1 cellular context compared by ENCODE assay signal in the genomic region with DNA sequence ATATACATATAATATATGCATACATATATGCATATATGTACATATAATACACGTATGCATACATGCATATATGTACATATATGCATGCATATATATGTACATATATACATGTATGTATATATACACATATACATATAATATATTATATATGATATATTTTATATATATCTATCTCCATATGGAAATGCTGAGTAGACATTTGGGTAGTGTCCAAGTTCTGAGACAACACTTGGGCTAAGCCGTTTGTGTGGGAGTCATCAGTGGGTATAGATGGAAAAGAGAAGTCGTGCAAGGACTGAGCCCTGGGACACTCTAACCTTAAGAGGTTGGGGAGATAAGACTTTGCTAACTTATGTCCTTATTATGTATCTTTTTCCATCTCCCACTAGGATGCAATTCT.
A peak's percentile ranks its signal among the peaks of the same experiment; 100 is the strongest.
TF ChIP-seq lines count a peak whose summit lies in the region.

No MANE protein-coding gene starts in this region.

TF ChIP-seq in K562, 482 proteins besides CTCF, POLR2A, EP300 and RAD21 (continued from another document):
- TF ChIP-seq, protein P1, sequence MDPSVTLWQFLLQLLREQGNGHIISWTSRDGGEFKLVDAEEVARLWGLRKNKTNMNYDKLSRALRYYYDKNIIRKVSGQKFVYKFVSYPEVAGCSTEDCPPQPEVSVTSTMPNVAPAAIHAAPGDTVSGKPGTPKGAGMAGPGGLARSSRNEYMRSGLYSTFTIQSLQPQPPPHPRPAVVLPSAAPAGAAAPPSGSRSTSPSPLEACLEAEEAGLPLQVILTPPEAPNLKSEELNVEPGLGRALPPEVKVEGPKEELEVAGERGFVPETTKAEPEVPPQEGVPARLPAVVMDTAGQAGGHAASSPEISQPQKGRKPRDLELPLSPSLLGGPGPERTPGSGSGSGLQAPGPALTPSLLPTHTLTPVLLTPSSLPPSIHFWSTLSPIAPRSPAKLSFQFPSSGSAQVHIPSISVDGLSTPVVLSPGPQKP (CRISPR knock-in tag; IDR thresholded peaks at IDR 0.05) = no peak
- TF ChIP-seq RFX7 (CRISPR knock-in tag; IDR thresholded peaks at IDR 0.05) (no peak), TCF7L2 (IDR thresholded peaks at IDR 0.05; ENCODE audit: low read depth, low read length) (no peak), ESRRB (CRISPR knock-in tag; IDR thresholded peaks at IDR 0.05; ENCODE audit: borderline replicate concordance) (no peak), MTA2 (IDR thresholded peaks at IDR 0.05; ENCODE audit: low read depth) (no peak), MAFG (tag; conservative IDR thresholded peaks at IDR 0.05) (0 out of 2 replicates have a peak, but pooled peaks have one; percentile 14)
- TF ChIP-seq, protein P2, sequence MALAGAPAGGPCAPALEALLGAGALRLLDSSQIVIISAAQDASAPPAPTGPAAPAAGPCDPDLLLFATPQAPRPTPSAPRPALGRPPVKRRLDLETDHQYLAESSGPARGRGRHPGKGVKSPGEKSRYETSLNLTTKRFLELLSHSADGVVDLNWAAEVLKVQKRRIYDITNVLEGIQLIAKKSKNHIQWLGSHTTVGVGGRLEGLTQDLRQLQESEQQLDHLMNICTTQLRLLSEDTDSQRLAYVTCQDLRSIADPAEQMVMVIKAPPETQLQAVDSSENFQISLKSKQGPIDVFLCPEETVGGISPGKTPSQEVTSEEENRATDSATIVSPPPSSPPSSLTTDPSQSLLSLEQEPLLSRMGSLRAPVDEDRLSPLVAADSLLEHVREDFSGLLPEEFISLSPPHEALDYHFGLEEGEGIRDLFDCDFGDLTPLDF (CRISPR knock-in tag; IDR thresholded peaks at IDR 0.05) = no peak
